Comparison of ENCODE assay signal across 8 cellular contexts in genomic region chr9:127455299-127455992, GRCh38. TPM values are rescaled to one million over a fixed set of nuclear protein-coding genes. Genes with fewer than 3 reads are reported as not detected.
A peak's percentile ranks its signal among the peaks of the same experiment; 100 is the strongest.
DNase-seq lines count a peak whose midpoint lies in the region; ATAC-seq and TF ChIP-seq lines count a peak whose summit lies in the region.

No MANE protein-coding gene starts in this region.

- CTCF ChIA-PET in PC-3 (lab: Charles Lee) = interaction anchor here (0.5 to 0.6 kb wide), 3 partner anchors 48 to 231 kb away, joined by 3 to 5 read pairs (median 5); no protein-coding TSS in a partner anchor

- peak in 3 of 5 donors; percentile 31 to 59 (median 51) for DNase-seq in heart left ventricle
- DNase-seq in right atrium auricular region (ENCODE audit: low spot score) = no peak
- peak; percentile 49 for DNase-seq in PC-3
- peak; percentile 83 to 93 for DNase-seq in erythroblast (lab: John Stamatoyannopoulos, UW)
- peak; percentile 47 for DNase-seq in transverse colon
- DNase-seq in NCI-H526 treated with DMSO at 0.1 percent for 48 hours (lab: John Stamatoyannopoulos, UW) = no peak
- DNase-seq in NCI-H2227 treated with DMSO at 0.1 percent for 48 hours (lab: John Stamatoyannopoulos, UW) = no peak

- no peak overlapping the region for H3K4me3 ChIP-seq in heart left ventricle
- no peak overlapping the region for H3K4me3 ChIP-seq in right atrium auricular region
- H3K4me3 ChIP-seq in PC-3 (ENCODE audit: low read length) = no peak overlapping the region
- no peak overlapping the region for H3K4me3 ChIP-seq in transverse colon

- no peak overlapping the region for H3K9ac ChIP-seq in PC-3 (ENCODE audit: low read length)

- no peak for TF ChIP-seq EP300 in transverse colon (IDR thresholded peaks at IDR 0.05; ENCODE audit: low read depth)

- H3K4me1 ChIP-seq in heart left ventricle (peaks cover 0 to 42% (median 20%) of the 10 kb centered on the region in 12 donors), right atrium auricular region (peaks cover 0 to 33% of the 10 kb centered on the region in 2 donors), PC-3 (ENCODE audit: insufficient read depth, low read length) (peaks cover 18% of the 10 kb centered on the region), transverse colon (peaks cover 11 to 22% (median 21%) of the 10 kb centered on the region in 4 donors)

- peaks cover 5% of the 10 kb centered on the region for H4K20me1 ChIP-seq in PC-3 (ENCODE audit: low read length)

- WGBS in heart left ventricle, 4 donors = 50 to 60% (median 57%) methylated on average over 6 of the region's 6 CpGs
- WGBS in transverse colon (ENCODE audit: low coverage in 1 of 2), 2 donors = 51 to 69% methylated on average over 5 to 6 of the region's 6 CpGs

- peak in 11 of 12 donors; percentile 13 to 53 (median 38) for TF ChIP-seq CTCF in heart left ventricle (IDR thresholded peaks at IDR 0.05)
- peak in 1 of 2 donors; percentile 44 for TF ChIP-seq CTCF in right atrium auricular region (IDR thresholded peaks at IDR 0.05)
- peak; percentile 43 for TF ChIP-seq CTCF in PC-3 (conservative IDR thresholded peaks at IDR 0.05; ENCODE audit: low read depth, low read length)
- peak; percentile 24 to 51 (median 33) for TF ChIP-seq CTCF in transverse colon (IDR thresholded peaks at IDR 0.05)

- H3K4me2 ChIP-seq in PC-3 (ENCODE audit: low read length) = no peak overlapping the region

- no TSS peak for BruUV-seq in PC-3 (replicated peaks; lab: Mats Ljungman, UMichigan)

- H3K27me3 ChIP-seq in heart left ventricle (no peaks in the 10 kb centered on the region), right atrium auricular region (no peaks in the 10 kb centered on the region), PC-3 (ENCODE audit: low read length) (no peaks in the 10 kb centered on the region), transverse colon (no peaks in the 10 kb centered on the region)

- H3K9me2 ChIP-seq in PC-3 (replicated peaks; ENCODE audit: low read length) = no peaks in the 10 kb centered on the region

- H3K36me3 ChIP-seq in heart left ventricle (peaks cover 0 to 54% (median 40%) of the 10 kb centered on the region in 9 donors), right atrium auricular region (peaks cover 27% of the 10 kb centered on the region), PC-3 (ENCODE audit: low read depth, low read length) (peaks cover 2% of the 10 kb centered on the region), transverse colon (peaks cover 0 to 18% (median 8%) of the 10 kb centered on the region in 4 donors)

- TF ChIP-seq POLR2A in heart left ventricle (IDR thresholded peaks at IDR 0.05) (no peak), erythroblast (IDR thresholded peaks at IDR 0.05; ENCODE audit: low read length) (peak; percentile 38), transverse colon (IDR thresholded peaks at IDR 0.05) (no peak)

- peaks cover 17% of the 10 kb centered on the region for H3K79me2 ChIP-seq in PC-3 (ENCODE audit: low read length)

- ATAC-seq in heart left ventricle (no peak), PC-3 (no peak), HG02610 (IDR thresholded peaks at IDR 0.05; ENCODE audit: unreplicated experiment) (no peak)

- H3K9me3 ChIP-seq in heart left ventricle (no peaks in the 10 kb centered on the region), right atrium auricular region (no peaks in the 10 kb centered on the region), PC-3 (ENCODE audit: low read length) (no peaks in the 10 kb centered on the region), transverse colon (no peaks in the 10 kb centered on the region)

- H3F3A ChIP-seq in PC-3 (ENCODE audit: low read length, unreplicated experiment) = no peaks in the 10 kb centered on the region

- POLR2A ChIA-PET in PC-3 (lab: Charles Lee; ENCODE audit: unreplicated experiment) = no interaction called here

- intact Hi-C loops in heart left ventricle (cut with DNase I) = loop anchor here in 1 of 10 donors (10.0 kb wide), 1 partner anchor 231 kb away; no protein-coding TSS in a partner anchor
- intact Hi-C loops in PC-3 (cut with micrococcal nuclease) = no loop called here
- intact Hi-C loops in transverse colon (cut with DNase I; ENCODE audit: low total_unique reads) = no loop called here

- peak overlapping the region in 5 of 12 donors; percentile 2 to 64 (median 17) for H3K27ac ChIP-seq in heart left ventricle
- H3K27ac ChIP-seq in right atrium auricular region = no peak overlapping the region
- H3K27ac ChIP-seq in PC-3 (ENCODE audit: low read length) = no peak overlapping the region
- peak overlapping the region in 1 of 4 donors; percentile 28 for H3K27ac ChIP-seq in transverse colon

- no peak overlapping the region for H2AFZ ChIP-seq in PC-3 (ENCODE audit: low read length)

- in situ Hi-C loops in transverse colon (cut with MboI; ENCODE audit: low pct_ligation_motif_present in 1 of 4, low pct_unique_long_range_greater_than_20kb in 1 of 4, low sequenced_read_pairs in 3 of 4) = no loop called here

RNA-seq across cellular contexts. Expression of gene LRSAM1, which starts 4.1 kb away (rescaled TPM):
- 10 to 100 TPM; 21.9 to 42.2 (median 31.6) TPM for total RNA-seq in heart left ventricle
- 10 to 100 TPM; 22.2 to 38.0 TPM for polyA plus RNA-seq in heart left ventricle
- total RNA-seq in right atrium auricular region = 10 to 100 TPM; 12.0 to 23.1 TPM
- 9.6 and 11.1 TPM in 2 replicates for total RNA-seq in PC-3 (2014; rRNA removed)
- 10 to 100 TPM; 16.2 to 39.2 (median 26.2) TPM for total RNA-seq in transverse colon

RNA-seq across cellular contexts. Expression of gene RPL12, which starts 4.2 kb away (rescaled TPM):
- 100 to 1,000 TPM; 408 to 937 (median 547) TPM for total RNA-seq in heart left ventricle
- polyA plus RNA-seq in heart left ventricle = 1,000 to 10,000 TPM; 1,225 to 1,523 TPM
- 1,000 to 10,000 TPM in 1 of 2 donors, 100 to 1,000 TPM in 1; 623 to 1,266 TPM for total RNA-seq in right atrium auricular region
- total RNA-seq in PC-3 (2014; rRNA removed) = 1,109 and 1,417 TPM in 2 replicates
- 1,000 to 10,000 TPM; 1,054 to 2,042 (median 1,540) TPM for total RNA-seq in transverse colon

RNA-seq across cellular contexts. Expression of gene ZNF79, which starts 31.3 kb away (rescaled TPM):
- total RNA-seq in heart left ventricle (1 to 10 TPM; 4.6 to 7.4 (median 5.8) TPM), right atrium auricular region (1 to 10 TPM; 5.7 TPM), PC-3 (2014; rRNA removed) (4.9 and 5.8 TPM in 2 replicates), transverse colon (10 to 100 TPM in 3 of 4 donors, 1 to 10 TPM in 1; 9.4 to 12.3 (median 11.3) TPM)
- polyA plus RNA-seq in heart left ventricle = 1 to 10 TPM; 3.1 to 3.6 TPM

RNA-seq across cellular contexts. Expression of gene SLC2A8, which starts 58.5 kb away (rescaled TPM):
- total RNA-seq in heart left ventricle = 10 to 100 TPM; 12.1 to 25.0 (median 14.9) TPM
- polyA plus RNA-seq in heart left ventricle = 10 to 100 TPM; 15.6 to 22.1 TPM
- total RNA-seq in right atrium auricular region = 10 to 100 TPM; 19.2 to 19.8 TPM
- 29.0 and 43.7 TPM in 2 replicates for total RNA-seq in PC-3 (2014; rRNA removed)
- 10 to 100 TPM in 3 of 4 donors, 1 to 10 TPM in 1; 9.6 to 95.8 (median 29.4) TPM for total RNA-seq in transverse colon

Comparison
In these comparisons a context has a peak if more than half of its experiments do, and no peak if none do; other contexts are left out.
1. DNase-seq: peak in heart left ventricle (3 of 5), PC-3 (single experiment), erythroblast (2 of 2) and transverse colon (single experiment); none in right atrium auricular region (single experiment), NCI-H526 treated with DMSO at 0.1 percent for 48 hours (single experiment) and NCI-H2227 treated with DMSO at 0.1 percent for 48 hours (single experiment).